In the genomic region with DNA sequence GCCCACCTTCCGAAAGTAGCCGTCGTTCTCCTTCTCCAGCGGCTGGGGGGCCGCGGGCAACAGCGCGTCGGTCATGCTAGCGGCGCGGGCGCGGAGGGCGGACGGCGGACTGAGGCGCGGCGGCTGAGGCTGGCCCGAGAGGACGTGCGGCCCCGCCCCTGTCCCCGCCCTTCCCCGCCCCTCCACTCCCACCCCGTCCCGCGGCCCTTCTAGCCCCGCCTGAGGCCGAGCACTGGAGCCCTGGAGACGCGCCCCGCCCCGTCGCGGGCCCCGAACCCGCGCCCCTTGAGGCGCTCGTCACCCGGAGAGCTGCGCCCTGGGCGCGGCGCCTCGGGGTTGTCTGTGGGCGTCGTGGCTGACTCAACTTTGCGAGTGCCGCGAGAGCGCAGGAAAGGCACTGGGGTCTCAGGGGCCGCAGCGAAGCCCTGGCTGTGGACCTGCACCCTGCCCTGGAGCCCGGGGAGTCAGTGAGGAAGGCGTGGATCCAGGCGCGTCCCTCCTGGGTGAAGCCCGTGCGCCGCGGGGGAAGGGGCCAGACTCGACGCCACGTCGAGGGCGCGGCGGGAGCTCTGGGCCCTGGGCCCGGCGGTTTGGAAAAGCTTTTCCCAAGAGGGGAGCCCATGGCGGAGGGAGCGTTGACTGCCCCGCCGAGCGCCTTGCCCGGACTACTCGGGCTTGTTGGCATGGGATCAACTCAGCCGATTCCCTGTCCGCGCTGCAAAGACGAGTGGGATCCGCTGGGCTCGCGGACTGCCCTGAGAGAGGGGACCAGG, we compare ENCODE assay signal across 1 cellular context.
TF ChIP-seq lines count a peak whose summit lies in the region.

A gene (minus strand): TSS at position 111 of the 773 bp plus-strand sequence. CDS start 36 bp downstream, at position 75.

TF ChIP-seq in HEK293, 187 proteins besides CTCF, POLR2A, EP300 and RAD21 (continued from another document):
- TF ChIP-seq, protein P1, sequence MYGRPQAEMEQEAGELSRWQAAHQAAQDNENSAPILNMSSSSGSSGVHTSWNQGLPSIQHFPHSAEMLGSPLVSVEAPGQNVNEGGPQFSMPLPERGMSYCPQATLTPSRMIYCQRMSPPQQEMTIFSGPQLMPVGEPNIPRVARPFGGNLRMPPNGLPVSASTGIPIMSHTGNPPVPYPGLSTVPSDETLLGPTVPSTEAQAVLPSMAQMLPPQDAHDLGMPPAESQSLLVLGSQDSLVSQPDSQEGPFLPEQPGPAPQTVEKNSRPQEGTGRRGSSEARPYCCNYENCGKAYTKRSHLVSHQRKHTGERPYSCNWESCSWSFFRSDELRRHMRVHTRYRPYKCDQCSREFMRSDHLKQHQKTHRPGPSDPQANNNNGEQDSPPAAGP (tag by site-specific recombination; IDR thresholded peaks at IDR 0.05), result 0 out of 2 replicates have a peak, but pooled peaks have one; percentile 75
- TF ChIP-seq GLI4 (tag by site-specific recombination; IDR thresholded peaks at IDR 0.05), result no peak
- TF ChIP-seq KLF7 (tag by site-specific recombination; IDR thresholded peaks at IDR 0.05; ENCODE audit: borderline replicate concordance), result 0 out of 2 replicates have a peak, but pooled peaks have one; percentile 73
- no peak for TF ChIP-seq GFI1B (tag by site-specific recombination; IDR thresholded peaks at IDR 0.05)
- TF ChIP-seq ZNF501 (tag by site-specific recombination; IDR thresholded peaks at IDR 0.05), result 0 out of 2 replicates have a peak, but pooled peaks have one; percentile 35
